1 cellular context compared by ENCODE assay signal in genomic region chr1:52553372-52554266, GRCh38.
TF ChIP-seq lines count a peak whose summit lies in the region.

No MANE protein-coding gene starts in this region.

TF ChIP-seq in HepG2, 621 proteins besides CTCF, POLR2A, EP300 and RAD21 (continued from another document and continues in another):
- peak; percentile 66 for TF ChIP-seq SAP130 (CRISPR knock-in tag; IDR thresholded peaks at IDR 0.05; ENCODE audit: low read depth)
- peak; percentile 59; the same call in 1 of the 2 replicates for TF ChIP-seq SP4 (CRISPR knock-in tag; IDR thresholded peaks at IDR 0.05)
- no peak for TF ChIP-seq TEAD2 (CRISPR knock-in tag; IDR thresholded peaks at IDR 0.05)
- TF ChIP-seq ISX (CRISPR knock-in tag; conservative IDR thresholded peaks at IDR 0.05): no peak
- no peak for TF ChIP-seq LRRFIP1 (CRISPR knock-in tag; conservative IDR thresholded peaks at IDR 0.05)
- no peak for TF ChIP-seq NR0B2 (CRISPR knock-in tag; IDR thresholded peaks at IDR 0.05)
- peak; percentile 63; the same call in 1 of the 2 replicates for TF ChIP-seq ZNF543 (CRISPR knock-in tag; IDR thresholded peaks at IDR 0.05)
- TF ChIP-seq HMGXB4 (CRISPR knock-in tag; IDR thresholded peaks at IDR 0.05; ENCODE audit: borderline replicate concordance in 1 of 2, low read depth in 1 of 2): 0 out of 4 replicates have a peak, but pooled peaks of 1 of the 2 experiments have one; percentile 27
- TF ChIP-seq TEF (CRISPR knock-in tag; IDR thresholded peaks at IDR 0.05): no peak
- TF ChIP-seq MEIS2 (CRISPR knock-in tag; IDR thresholded peaks at IDR 0.05): peak; percentile 33; the same call in 1 of the 2 replicates
- peak; percentile 32; the same call in 1 of the 2 replicates for TF ChIP-seq GATA4 (IDR thresholded peaks at IDR 0.05; ENCODE audit: borderline replicate concordance, low read depth)
- no peak for TF ChIP-seq TCF7 (IDR thresholded peaks at IDR 0.05; ENCODE audit: low read depth)
- TF ChIP-seq ZNF281 (CRISPR knock-in tag; IDR thresholded peaks at IDR 0.05; ENCODE audit: borderline replicate concordance): peak; percentile 77; the same call in 1 of the 2 replicates
- TF ChIP-seq ZNF598 (CRISPR knock-in tag; IDR thresholded peaks at IDR 0.05; ENCODE audit: borderline replicate concordance): peak; percentile 61; the same call in 1 of the 2 replicates
- peak; percentile 19; the same call in 1 of the 2 replicates for TF ChIP-seq ZNF362 (CRISPR knock-in tag; IDR thresholded peaks at IDR 0.05; ENCODE audit: borderline replicate concordance)
- TF ChIP-seq ZNF292 (CRISPR knock-in tag; IDR thresholded peaks at IDR 0.05; ENCODE audit: borderline replicate concordance, low read depth): 0 out of 2 replicates have a peak, but pooled peaks have one; percentile 41
- TF ChIP-seq RBM39 (IDR thresholded peaks at IDR 0.05; ENCODE audit: low read depth, low read length, poor library complexity, severe bottlenecking): peak; percentile 5
- TF ChIP-seq ZNF670 (CRISPR knock-in tag; IDR thresholded peaks at IDR 0.05; ENCODE audit: borderline replicate concordance): 0 out of 2 replicates have a peak, but pooled peaks have one; percentile 33
- peak; percentile 90 for TF ChIP-seq BRD4 (CRISPR knock-in tag; IDR thresholded peaks at IDR 0.05)
- no peak for TF ChIP-seq ZNF652 (CRISPR knock-in tag; IDR thresholded peaks at IDR 0.05; ENCODE audit: borderline replicate concordance, low read depth)
- TF ChIP-seq ZKSCAN8 (CRISPR knock-in tag; IDR thresholded peaks at IDR 0.05; ENCODE audit: borderline replicate concordance): peak; percentile 41; the same call in 1 of the 2 replicates
- TF ChIP-seq ZFP90 (CRISPR knock-in tag; IDR thresholded peaks at IDR 0.05; ENCODE audit: borderline replicate concordance): peak; percentile 61; the same call in 1 of the 2 replicates
- peak; percentile 67; the same call in 1 of the 2 replicates for TF ChIP-seq HES4 (CRISPR knock-in tag; IDR thresholded peaks at IDR 0.05; ENCODE audit: borderline replicate concordance)
- TF ChIP-seq ZNF749 (CRISPR knock-in tag; IDR thresholded peaks at IDR 0.05; ENCODE audit: borderline replicate concordance): peak; percentile 72; the same call in 1 of the 2 replicates
- TF ChIP-seq RXRA (CRISPR knock-in tag; IDR thresholded peaks at IDR 0.05): peak; percentile 60; the same call in 1 of the 2 replicates
- TF ChIP-seq PRDM15 (CRISPR knock-in tag; IDR thresholded peaks at IDR 0.05): 0 out of 2 replicates have a peak, but pooled peaks have one; percentile 20
- 0 out of 2 replicates have a peak, but pooled peaks have one; percentile 43 for TF ChIP-seq KLF9 (CRISPR knock-in tag; IDR thresholded peaks at IDR 0.05; ENCODE audit: low read depth)
- peak; percentile 69 for TF ChIP-seq JARID2 (CRISPR knock-in tag; IDR thresholded peaks at IDR 0.05; ENCODE audit: insufficient replicate concordance)
- no peak for TF ChIP-seq ZNF30 (CRISPR knock-in tag; IDR thresholded peaks at IDR 0.05)
- TF ChIP-seq ZNF580 (CRISPR knock-in tag; IDR thresholded peaks at IDR 0.05; ENCODE audit: borderline replicate concordance, low read depth): 0 out of 2 replicates have a peak, but pooled peaks have one; percentile 41
- peak; percentile 72 for TF ChIP-seq HDAC1 (CRISPR knock-in tag; IDR thresholded peaks at IDR 0.05)
- TF ChIP-seq MED13 (CRISPR knock-in tag; IDR thresholded peaks at IDR 0.05): 0 out of 2 replicates have a peak, but pooled peaks have one; percentile 31
- TF ChIP-seq ZKSCAN1 (IDR thresholded peaks at IDR 0.05; ENCODE audit: low read length): no peak
- TF ChIP-seq THRA (CRISPR knock-in tag; IDR thresholded peaks at IDR 0.05; ENCODE audit: borderline replicate concordance): no peak
- TF ChIP-seq TOPORS (CRISPR knock-in tag; IDR thresholded peaks at IDR 0.05): peak; percentile 53; the same call in 1 of the 2 replicates
- no peak for TF ChIP-seq HNF4G (IDR thresholded peaks at IDR 0.05; ENCODE audit: borderline replicate concordance, low read depth, low read length)
- 0 out of 2 replicates have a peak, but pooled peaks have one; percentile 55 for TF ChIP-seq HNF4G (CRISPR knock-in tag; IDR thresholded peaks at IDR 0.05; ENCODE audit: borderline replicate concordance, low read depth)
- TF ChIP-seq ZNF740 (CRISPR knock-in tag; IDR thresholded peaks at IDR 0.05): 0 out of 2 replicates have a peak, but pooled peaks have one; percentile 39
- TF ChIP-seq FOXP1 (IDR thresholded peaks at IDR 0.05): no peak
- no peak for TF ChIP-seq FOXP1 (CRISPR knock-in tag; IDR thresholded peaks at IDR 0.05)
- TF ChIP-seq SMAD1 (CRISPR knock-in tag; IDR thresholded peaks at IDR 0.05; ENCODE audit: borderline replicate concordance, low read depth): peak; percentile 76; the same call in 1 of the 2 replicates
- no peak for TF ChIP-seq ZNF333 (CRISPR knock-in tag; IDR thresholded peaks at IDR 0.05; ENCODE audit: borderline replicate concordance)
- TF ChIP-seq ZNF570 (CRISPR knock-in tag; IDR thresholded peaks at IDR 0.05; ENCODE audit: borderline replicate concordance): no peak
- peak; percentile 74 for TF ChIP-seq ZNF430 (CRISPR knock-in tag; IDR thresholded peaks at IDR 0.05)
- TF ChIP-seq ZBTB7A (CRISPR knock-in tag; IDR thresholded peaks at IDR 0.05): peak; percentile 87
- 0 out of 2 replicates have a peak, but pooled peaks have one; percentile 42 for TF ChIP-seq ZNF44 (CRISPR knock-in tag; IDR thresholded peaks at IDR 0.05)
- 0 out of 2 replicates have a peak, but pooled peaks have one; percentile 37 for TF ChIP-seq ZZZ3 (CRISPR knock-in tag; IDR thresholded peaks at IDR 0.05; ENCODE audit: borderline replicate concordance)
- TF ChIP-seq KLF16 (CRISPR knock-in tag; IDR thresholded peaks at IDR 0.05): peak; percentile 42 to 79; a peak in 1 of 4 replicates
- 0 out of 2 replicates have a peak, but pooled peaks have one; percentile 29 for TF ChIP-seq KDM5B (CRISPR knock-in tag; IDR thresholded peaks at IDR 0.05; ENCODE audit: borderline replicate concordance)
- 0 out of 2 replicates have a peak, but pooled peaks have one; percentile 63 for TF ChIP-seq ELF4 (CRISPR knock-in tag; IDR thresholded peaks at IDR 0.05; ENCODE audit: borderline replicate concordance)
- peak; percentile 67 for TF ChIP-seq POLR2AphosphoS5 (IDR thresholded peaks at IDR 0.05; ENCODE audit: low read depth, low read length)
